ENCODE assay signal across 8 cellular contexts in the genomic region with DNA sequence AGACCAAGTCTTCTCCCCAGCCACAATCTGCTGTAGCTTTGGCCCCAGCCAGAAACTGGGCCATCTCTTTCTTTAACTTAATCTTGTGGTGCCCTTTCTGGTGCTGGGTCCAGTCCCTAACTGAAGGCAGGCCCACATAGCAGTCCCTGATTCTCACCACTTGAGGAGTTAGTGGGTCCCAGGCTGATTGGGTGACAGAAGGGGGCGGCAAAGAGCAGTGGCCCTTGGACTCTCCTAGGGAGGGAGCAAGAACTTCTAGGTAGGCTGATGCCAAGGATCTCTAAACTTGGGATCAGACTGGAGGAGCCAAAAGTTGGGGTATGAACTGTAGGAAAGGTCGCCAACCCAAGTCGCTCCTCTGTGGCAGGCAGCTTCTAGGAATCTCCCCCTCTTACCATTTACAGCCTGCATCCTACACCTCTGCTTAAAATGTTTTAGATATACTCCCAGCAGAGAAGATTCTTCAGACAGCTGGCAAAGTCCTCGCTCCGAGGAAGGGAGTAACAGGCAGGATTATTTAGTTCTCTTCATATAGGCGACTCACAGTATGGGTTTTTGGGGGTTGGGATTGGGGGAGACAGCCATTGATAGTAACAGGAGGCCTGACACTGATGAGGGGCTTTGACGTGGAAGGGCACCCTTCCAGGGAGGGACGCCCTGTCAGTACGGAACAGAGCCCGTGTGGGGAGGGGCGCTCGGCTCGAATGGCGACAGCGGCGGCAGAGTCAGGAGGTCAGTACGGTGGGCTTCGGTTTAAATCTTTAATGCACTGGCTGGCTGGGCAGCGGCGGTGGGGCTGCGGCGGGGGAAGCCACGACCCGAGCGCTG. TPM values are rescaled to one million over a fixed set of nuclear protein-coding genes. Genes with fewer than 3 reads are reported as not detected.
DNase-seq lines count a peak whose midpoint lies in the region; ATAC-seq and TF ChIP-seq lines count a peak whose summit lies in the region.

No MANE protein-coding gene starts in this region.

- peak overlapping the region; percentile 64 to 99 (median 96) for H3K27ac Mint-ChIP-seq in brain

- H3K36me3 ChIP-seq in KOPT-K1 (ENCODE audit: insufficient read depth, low read length): no peaks in the 10 kb centered on the region

- H3K9me3 ChIP-seq in KOPT-K1 (ENCODE audit: insufficient read depth, low read length, poor library complexity, severe bottlenecking): peaks cover 5% of the 10 kb centered on the region

- peak; percentile 79 for TF ChIP-seq CTCF in GM20000 (IDR thresholded peaks at IDR 0.05; ENCODE audit: extremely low read depth, missing control alignments)
- peak; percentile 85 to 95 for TF ChIP-seq CTCF in brain (conservative IDR thresholded peaks at IDR 0.05)

- peaks cover 26% of the 10 kb centered on the region for H3K36me3 Mint-ChIP-seq in brain

- H3K27ac ChIP-seq in KOPT-K1 (ENCODE audit: low read depth, low read length, poor library complexity, severe bottlenecking): peak overlapping the region; percentile 26

- H3K4me3 ChIP-seq in iPS-11a (ENCODE audit: low read depth, low read length): peak overlapping the region; percentile 58

- no peaks in the 10 kb centered on the region for H3K9me3 Mint-ChIP-seq in brain

- H3K4me3 Mint-ChIP-seq in brain: peak overlapping the region; percentile 90 to 95 (median 94)

- H3K27me3 Mint-ChIP-seq in brain: no peaks in the 10 kb centered on the region

- peak; percentile 54 for ATAC-seq in sciatic nerve

- intact Hi-C loops in sciatic nerve (cut with DNase I): no loop called here

- DNase-seq in CMK (ENCODE audit: low read depth): peak; percentile 60
- peak; percentile 79 for DNase-seq in GM20000 (ENCODE audit: low spot score)
- DNase-seq in T-helper 9 cell: peak; percentile 69
- peak; percentile 90 for DNase-seq in sciatic nerve (ENCODE audit: low spot score)
- no peak for DNase-seq in NCI-H1105 (lab: John Stamatoyannopoulos, UW)

- H3K4me1 Mint-ChIP-seq in brain: peaks cover 27% of the 10 kb centered on the region

RNA-seq across cellular contexts. Expression of a gene that starts 2.0 kb away (rescaled TPM):
- polyA plus RNA-seq in brain (ENCODE audit: insufficient read depth, low read depth, low replicate concordance): 1.4 TPM
- total RNA-seq in sciatic nerve: not detected

RNA-seq across cellular contexts. Expression of a gene that starts 12.5 kb away (rescaled TPM):
- polyA plus RNA-seq in brain (ENCODE audit: insufficient read depth, low read depth, low replicate concordance): 8.0 TPM
- total RNA-seq in sciatic nerve: 31.3 TPM

RNA-seq across cellular contexts. Expression of a gene that starts 18.0 kb away (rescaled TPM):
- 27.2 TPM for polyA plus RNA-seq in brain (ENCODE audit: insufficient read depth, low read depth, low replicate concordance)
- total RNA-seq in sciatic nerve: 48.9 TPM

RNA-seq across cellular contexts. Expression of a gene that starts 26.6 kb away (rescaled TPM):
- polyA plus RNA-seq in brain (ENCODE audit: insufficient read depth, low read depth, low replicate concordance): 3.4 TPM
- total RNA-seq in sciatic nerve: 1.3 TPM

RNA-seq across cellular contexts. Expression of a gene that starts 26.9 kb away (rescaled TPM):
- 81.1 TPM for polyA plus RNA-seq in brain (ENCODE audit: insufficient read depth, low read depth, low replicate concordance)
- 43.6 TPM for total RNA-seq in sciatic nerve
